ENCODE assay signal across 35 cellular contexts in genomic region chr7:26029911-26030310, GRCh38.
"Had no signal": no experiment of that assay in that cellular context is flagged by ENCODE, and none has a peak within 500 bp of the region (broad histone marks: within the 10 kb centered on the region; RNA-seq: fewer than 3 reads in every experiment).

No MANE protein-coding gene starts in this region.

- H3K36me3 ChIP-seq: adrenal gland, brain microvascular endothelial cell, breast epithelium had no signal

- DNase-seq: activated B cell treated with CpG ODN at 0.5 μM for 24 hours; activated CD4-positive, alpha-beta memory T cell treated with anti-CD3 and anti-CD28 coated beads for 36 hours; activated CD4-positive, alpha-beta T cell treated with anti-CD3 and anti-CD28 coated beads for 4 hours; activated CD4-positive, alpha-beta T cell treated with anti-CD3 and anti-CD28 coated beads, Interleukin-2, amount 10 ng/mL, durations not matched to agents 24 days and 14 days; activated CD4-positive, alpha-beta T cell treated with anti-CD3 and anti-CD28 coated beads, Interleukin-2, amount 50 U/mL, for 1 hour; activated CD4-positive, alpha-beta T cell treated with anti-CD3 and anti-CD28 coated beads, Interleukin-2, amount 50 U/mL, for 4 hours; activated CD4-positive, CD25-positive, alpha-beta regulatory T cell treated with anti-CD3 and anti-CD28 coated beads, Interleukin-2, amount 50 U/mL, for 72 hours; activated CD8-positive, alpha-beta memory T cell treated with anti-CD3 and anti-CD28 coated beads, Interleukin-2, amount 50 U/mL, for 4 hours; activated CD8-positive, alpha-beta T cell treated with anti-CD3 and anti-CD28 coated beads for 36 hours; activated effector memory CD4-positive, alpha-beta T cell treated with anti-CD3 and anti-CD28 coated beads, Interleukin-2, amount 50 U/mL, for 16 hours; activated gamma-delta T cell treated with Interleukin-2 at 50 U/mL for 16 hours; activated naive CD4-positive, alpha-beta T cell; activated naive CD4-positive, alpha-beta T cell treated with anti-CD3 and anti-CD28 coated beads for 36 hours; activated naive CD4-positive, alpha-beta T cell treated with anti-CD3 and anti-CD28 coated beads, Interleukin-2, amount 50 U/mL, for 16 hours; activated naive CD8-positive, alpha-beta T cell treated with anti-CD3 and anti-CD28 coated beads for 36 hours; activated T-cell treated with anti-CD3 and anti-CD28 coated beads for 4 hours; activated T-cell treated with anti-CD3 and anti-CD28 coated beads, Interleukin-2, amount 50 U/mL, for 1 hour; activated T-cell treated with anti-CD3 and anti-CD28 coated beads, Interleukin-2, amount 50 U/mL, for 4 hours; activated T-cell treated with anti-CD3 and anti-CD28 coated beads, Interleukin-2, amount 50 U/mL, for 72 hours; adrenal gland; amniotic stem cell; aorta; body of pancreas; brain microvascular endothelial cell; central memory CD4-positive, alpha-beta T cell; cerebellar nuclear complex; T-helper 1 cell; T-helper 2 cell; T-helper 9 cell had no signal

- H3K27ac ChIP-seq: adrenal gland, body of pancreas, brain microvascular endothelial cell, breast epithelium, VCaP had no signal

- H3K4me3 ChIP-seq: adrenal gland, body of pancreas, breast epithelium had no signal

- H3K4me1 ChIP-seq: adrenal gland, body of pancreas, breast epithelium had no signal

- H3K27me3 ChIP-seq: adrenal gland, body of pancreas, brain microvascular endothelial cell, breast epithelium had no signal

- FAIRE-seq: astrocyte, TTC549 had no signal

- ATAC-seq: activated CD8-positive, alpha-beta T cell treated with anti-CD3 and anti-CD28 coated beads for 36 hours; activated naive CD4-positive, alpha-beta T cell treated with anti-CD3 and anti-CD28 coated beads, Interleukin-2, amount 50 U/mL, for 72 hours; activated T-cell treated with anti-CD3 and anti-CD28 coated beads, Interleukin-2, amount 50 U/mL, for 4 hours; activated T-cell treated with anti-CD3 and anti-CD28 coated beads, Interleukin-2, amount 50 U/mL, for 72 hours; activated T-helper 17 cell treated with anti-CD3 and anti-CD28 coated beads, Interleukin-2, amount 50 U/mL, for 72 hours; body of pancreas had no signal

- H3K9me3 ChIP-seq: adrenal gland, body of pancreas, breast epithelium had no signal
